Comparison of ENCODE assay signal across 12 cellular contexts in the genomic region with DNA sequence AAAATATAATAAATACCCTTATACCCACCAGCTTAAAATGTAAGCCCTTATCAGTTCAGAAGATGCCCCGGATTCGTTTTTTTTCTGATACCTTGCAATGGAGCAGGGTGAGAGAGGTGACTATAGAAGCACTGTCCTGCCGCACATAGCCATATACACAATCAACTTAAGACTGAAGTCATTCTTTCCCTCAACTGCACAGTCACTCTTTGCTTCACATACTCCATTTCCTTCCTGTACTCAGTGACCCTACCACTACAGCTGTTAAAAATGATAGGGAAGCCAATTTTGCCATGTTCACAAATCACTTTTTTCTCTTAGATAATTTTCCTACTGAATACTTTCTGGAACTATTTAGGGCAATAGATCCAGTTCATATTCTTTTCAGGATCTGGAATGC.
DNase-seq lines count a peak whose midpoint lies in the region; ATAC-seq and TF ChIP-seq lines count a peak whose summit lies in the region.
"Had no signal": no experiment of that assay in that cellular context is flagged by ENCODE, and none has a peak within 500 bp of the region (broad histone marks: within the 10 kb centered on the region; RNA-seq: fewer than 3 reads in every experiment).

No MANE protein-coding gene starts in this region.

- no peaks in the 10 kb centered on the region for H3K36me3 ChIP-seq in testis (ENCODE audit: low read depth, missing control alignments)
- H3K36me3 ChIP-seq in adrenal gland (replicated peaks in 1 of 2): peaks cover 0 to 11% of the 10 kb centered on the region in 2 donors
- H3K36me3 ChIP-seq: upper lobe of left lung had no signal

- TF ChIP-seq CTCF in fibroblast of pulmonary artery (IDR thresholded peaks at IDR 0.05; ENCODE audit: low read length, missing control alignments): no peak
- TF ChIP-seq CTCF in testis (IDR thresholded peaks at IDR 0.05): no peak
- TF ChIP-seq CTCF in adrenal gland (IDR thresholded peaks at IDR 0.05): no peak

- H3K27ac ChIP-seq in testis (no peak overlapping the region), adrenal gland (no peak overlapping the region)
- H3K27ac ChIP-seq: upper lobe of left lung had no signal

- H3K9me3 ChIP-seq in testis: no peaks in the 10 kb centered on the region
- no peaks in the 10 kb centered on the region for H3K9me3 ChIP-seq in adrenal gland (replicated peaks in 1 of 3)
- H3K9me3 ChIP-seq: upper lobe of left lung had no signal

- H3K4me1 ChIP-seq in testis (no peaks in the 10 kb centered on the region), adrenal gland (replicated peaks in 1 of 2) (no peaks in the 10 kb centered on the region)
- H3K4me1 ChIP-seq: upper lobe of left lung had no signal

- 83 to 90% methylated on average over 3 of the region's 3 CpGs for WGBS in testis, 2 donors
- 71 to 81% (median 76%) methylated on average over 3 of the region's 3 CpGs for WGBS in adrenal gland, 4 donors

- TF ChIP-seq POLR2A in testis (IDR thresholded peaks at IDR 0.05) (no peak), adrenal gland (IDR thresholded peaks at IDR 0.05) (no peak)

- H3K27me3 ChIP-seq in testis (no peaks in the 10 kb centered on the region), adrenal gland (no peaks in the 10 kb centered on the region)
- H3K27me3 ChIP-seq: upper lobe of left lung had no signal

- intact Hi-C loops in testis (cut with DNase I; ENCODE audit: low total_unique reads) (no loop called here), adrenal gland (cut with DNase I) (no loop called here)

- DNase-seq in NOMO-1 treated with DMSO at 0.1 percent for 48 hours (lab: John Stamatoyannopoulos, UW; ENCODE audit: unreplicated experiment) (peak; percentile 5), NOMO-1 treated with dmso at 0.1 percent for 144 hours (lab: John Stamatoyannopoulos, UW; ENCODE audit: unreplicated experiment) (no peak), fibroblast of pulmonary artery (ENCODE audit: low read depth) (peak; percentile 14), testis (no peak), NCI-H526 (lab: John Stamatoyannopoulos, UW) (no peak), adrenal gland (no peak)
- DNase-seq: activated CD8-positive, alpha-beta memory T cell treated with anti-CD3 and anti-CD28 coated beads, Interleukin-2, amount 50 U/mL, for 4 hours; Calu3; stimulated activated CD4-positive, alpha-beta T cell treated with anti-CD3 and anti-CD28 coated beads, Interleukin-12 subunit alpha, Interleukin-12 subunit beta, amount 100 ng/mL, for 4 hours; upper lobe of left lung had no signal

- peak; percentile 59 for ATAC-seq in GM21737 (IDR thresholded peaks at IDR 0.05; ENCODE audit: unreplicated experiment)
- peak; percentile 88 for ATAC-seq in HG03354 (IDR thresholded peaks at IDR 0.05; ENCODE audit: poor library complexity, severe bottlenecking, unreplicated experiment)

- H3K4me3 ChIP-seq in fibroblast of pulmonary artery (replicated peaks; ENCODE audit: low read depth, low read length) (no peak overlapping the region), testis (no peak overlapping the region), adrenal gland (no peak overlapping the region)
- H3K4me3 ChIP-seq: upper lobe of left lung had no signal

Comparison
In these comparisons a context has a peak if more than half of its experiments do, and no peak if none do; other contexts are left out.
1. DNase-seq: peak in NOMO-1 treated with DMSO at 0.1 percent for 48 hours (single experiment) and fibroblast of pulmonary artery (single experiment); none in NOMO-1 treated with dmso at 0.1 percent for 144 hours (single experiment), testis (single experiment), NCI-H526 (0 of 2) and adrenal gland (0 of 7).